8 cellular contexts compared by ENCODE assay signal in genomic region chr14:100239840-100240724, GRCh38. TPM values are rescaled to one million over a fixed set of nuclear protein-coding genes. Genes with fewer than 3 reads are reported as not detected.
DNase-seq lines count a peak whose midpoint lies in the region; ATAC-seq and TF ChIP-seq lines count a peak whose summit lies in the region.

No MANE protein-coding gene starts in this region.

- no peaks in the 10 kb centered on the region for H3K9me3 ChIP-seq in spleen

- H3K9me3 Mint-ChIP-seq in WTC11 = no peaks in the 10 kb centered on the region

- H3K27me3 Mint-ChIP-seq in WTC11 (ENCODE audit: low read depth) = no peaks in the 10 kb centered on the region

- CTCF ChIA-PET in WTC11 (lab: Charles Lee) = interaction anchor here (1.3 to 1.7 kb wide), 4 partner anchors 19 to 98 kb away, joined by 3 to 8 read pairs (median 4); no protein-coding TSS in a partner anchor

- no peaks in the 10 kb centered on the region for H3K27me3 ChIP-seq in spleen (replicated peaks in 1 of 7)

- H3K27ac ChIP-seq in spleen = peak overlapping the region; percentile 89 to 100 (median 100)

- H3K4me1 ChIP-seq in spleen = peaks cover 52 to 75% (median 73%) of the 10 kb centered on the region in 6 donors

- H3K36me3 ChIP-seq in spleen = peaks cover 0 to 11% (median 0%) of the 10 kb centered on the region in 6 donors

- peak overlapping the region; percentile 85 to 94 for H3K4me3 ChIP-seq in cardiac fibroblast (replicated peaks in 1 of 2; ENCODE audit: low read depth in 2 of 2, low read length in 2 of 2)
- H3K4me3 ChIP-seq in spleen = peak overlapping the region; percentile 80 to 100 (median 100)

- ATAC-seq in HG03039 (IDR thresholded peaks at IDR 0.05; ENCODE audit: unreplicated experiment) (peak; percentile 32), WTC11 (peak; percentile 33)

- H3K4me1 Mint-ChIP-seq in WTC11 = peaks cover 43% of the 10 kb centered on the region

- H3K4me3 Mint-ChIP-seq in WTC11 = peak overlapping the region; percentile 92

- TF ChIP-seq POLR2A in spleen (IDR thresholded peaks at IDR 0.05) = peak in 1 of 3 donors; percentile 9

- POLR2A ChIA-PET in WTC11 (lab: Charles Lee) = interaction anchor here (1.6 kb wide), 1 partner anchor 25 kb away, joined by 5 read pairs; no protein-coding TSS in a partner anchor

- intact Hi-C loops in spleen (cut with DNase I; ENCODE audit: low total_unique reads) = no loop called here

- H3K27ac Mint-ChIP-seq in WTC11 = peak overlapping the region; percentile 88

- WGBS in spleen, 5 donors = 0 to 1% (median 1%) methylated on average over 33 to 121 of the region's 121 CpGs

- TF ChIP-seq CTCF in WTC11 (IDR thresholded peaks at IDR 0.05) (peak; percentile 79), cardiac fibroblast (IDR thresholded peaks at IDR 0.05; ENCODE audit: low read depth, low read length) (peak; percentile 40), spleen (IDR thresholded peaks at IDR 0.05 in 8 of 11, conservative IDR thresholded peaks at IDR 0.05 in 3 of 11) (peak; percentile 19 to 90 (median 67))

- DNase-seq in SKM-1 treated with dmso at 0.1 percent for 144 hours (lab: John Stamatoyannopoulos, UW; ENCODE audit: unreplicated experiment) (peak; percentile 75), SKM-1 (lab: John Stamatoyannopoulos, UW; ENCODE audit: unreplicated experiment) (no peak), NCI-H2107 treated with DMSO at 0.1 percent for 48 hours (lab: John Stamatoyannopoulos, UW; ENCODE audit: unreplicated experiment) (peak; percentile 69), WTC11 (ENCODE audit: low spot score) (peak; percentile 77), cardiac fibroblast (ENCODE audit: low read depth in 2 of 2) (peak; percentile 95 to 98), iris pigment epithelial cell (ENCODE audit: low read depth) (peak; percentile 95), spleen (peak; percentile 96)

- peaks cover 20% of the 10 kb centered on the region for H3K36me3 Mint-ChIP-seq in WTC11

TF ChIP-seq in WTC11, 78 proteins besides CTCF, POLR2A, EP300 and RAD21:
- TF ChIP-seq KAT7 (CRISPR knock-in tag; IDR thresholded peaks at IDR 0.05; ENCODE audit: borderline replicate concordance) (0 out of 2 replicates have a peak, but pooled peaks have one; percentile 19), MAX (CRISPR knock-in tag; IDR thresholded peaks at IDR 0.05) (0 out of 2 replicates have a peak, but pooled peaks have one; percentile 3), TCF7 (CRISPR knock-in tag; IDR thresholded peaks at IDR 0.05; ENCODE audit: low read depth) (no peak), HMGXB4 (CRISPR knock-in tag; IDR thresholded peaks at IDR 0.05) (peak; percentile 51; the same call in 1 of the 2 replicates), FOXJ3 (CRISPR knock-in tag; IDR thresholded peaks at IDR 0.05; ENCODE audit: borderline replicate concordance) (no peak)

RNA-seq across cellular contexts. Expression of gene YY1, which starts 1.1 kb away (rescaled TPM):
- 78.8 to 83.1 TPM (median 81.9 TPM) in 3 replicates for total RNA-seq in WTC11 (2021)
- total RNA-seq in spleen = 10 to 100 TPM; 53.7 to 64.1 (median 58.3) TPM
- 10 to 100 TPM; 28.4 to 34.1 (median 31.0) TPM for polyA plus RNA-seq in spleen
